Comparison of ENCODE assay signal across 16 cellular contexts in the genomic region with DNA sequence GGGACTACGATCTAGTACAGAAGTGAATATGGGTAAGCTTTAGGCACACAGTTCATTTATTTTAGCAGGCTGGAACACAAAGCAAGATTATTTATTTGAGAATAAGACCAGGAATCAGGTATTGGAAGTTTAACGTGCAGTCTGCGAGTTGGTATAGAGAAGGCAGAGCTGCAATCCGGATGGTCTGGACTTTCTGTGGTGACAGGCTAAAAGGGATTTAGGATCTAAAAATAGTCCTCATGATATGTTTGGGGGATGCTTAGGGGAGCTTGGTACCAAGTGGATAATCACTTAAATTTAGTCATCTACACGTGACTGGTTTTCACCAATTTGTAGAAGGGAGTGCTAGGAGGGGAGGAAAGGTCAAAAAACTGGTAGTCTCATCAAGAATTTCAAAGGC.
DNase-seq lines count a peak whose midpoint lies in the region; TF ChIP-seq lines count a peak whose summit lies in the region.
"Had no signal": no experiment of that assay in that cellular context is flagged by ENCODE, and none has a peak within 500 bp of the region (broad histone marks: within the 10 kb centered on the region; RNA-seq: fewer than 3 reads in every experiment).

No MANE protein-coding gene starts in this region.

- DNase-seq in cardiac muscle cell (ENCODE audit: low read depth in 1 of 2, low spot score in 1 of 2) (peak in 1 of 2 donors; percentile 5), cardiac septum (ENCODE audit: low spot score) (no peak), NCI-H82 (lab: John Stamatoyannopoulos, UW) (peak; percentile 47), retinal pigment epithelial cell (ENCODE audit: low read depth) (peak; percentile 41), brain microvascular endothelial cell (no peak), T1000 (lab: John Stamatoyannopoulos, UW) (no peak)
- DNase-seq in activated T-helper 1 cell treated with anti-CD3 and anti-CD28 coated beads, Interleukin-12 subunit alpha, Interleukin-12 subunit beta, Interleukin-2, Interleukin-4 antibody, amounts not matched to agents 30 ng/mL and 10 ng/mL and 1 ng/mL, durations not matched to agents 14 hours and 24 hours and 36 hours (ENCODE audit: low spot score) = no peak
- DNase-seq in stimulated activated CD4-positive, alpha-beta T cell treated with anti-CD3 and anti-CD28 coated beads, Interleukin-4, amount 100 ng/mL, for 24 hours = no peak
- DNase-seq: ACHN; Calu3; CD4-positive, CD25-positive, alpha-beta regulatory T cell; DMS 273 treated with DMSO at 0.1 percent for 48 hours; GOT3; H9 had no signal

- H3K27ac ChIP-seq in cardiac muscle cell (peak overlapping the region; percentile 41), brain microvascular endothelial cell (no peak overlapping the region)
- H3K27ac ChIP-seq: BLaER1 treated with 17β-estradiol and CSF1 and Interleukin-3, amounts not matched to agents 10 nM and 100 nM had no signal

- H3K9me3 ChIP-seq in cardiac muscle cell (ENCODE audit: low read depth) = no peaks in the 10 kb centered on the region
- H3K9me3 ChIP-seq: BLaER1 treated with 17β-estradiol and CSF1 and Interleukin-3, amounts not matched to agents 10 nM and 100 nM had no signal

- no peaks in the 10 kb centered on the region for H3K27me3 Mint-ChIP-seq in activated T-helper 1 cell treated with anti-CD3 and anti-CD28 coated beads, Interleukin-12 subunit alpha, Interleukin-12 subunit beta, Interleukin-2, Interleukin-4 antibody, amounts not matched to agents 30 ng/mL and 10 ng/mL and 1 ng/mL, durations not matched to agents 14 hours and 24 hours and 36 hours (ENCODE audit: insufficient read depth)
- H3K27me3 Mint-ChIP-seq: CD4-positive, CD25-positive, alpha-beta regulatory T cell had no signal

- H3K9me3 Mint-ChIP-seq in activated T-helper 1 cell treated with anti-CD3 and anti-CD28 coated beads, Interleukin-12 subunit alpha, Interleukin-12 subunit beta, Interleukin-2, Interleukin-4 antibody, amounts not matched to agents 30 ng/mL and 10 ng/mL and 1 ng/mL, durations not matched to agents 14 hours and 24 hours and 36 hours = no peaks in the 10 kb centered on the region
- H3K9me3 Mint-ChIP-seq: CD4-positive, CD25-positive, alpha-beta regulatory T cell; H9 had no signal

- no peaks in the 10 kb centered on the region for H3K4me1 Mint-ChIP-seq in activated T-helper 1 cell treated with anti-CD3 and anti-CD28 coated beads, Interleukin-12 subunit alpha, Interleukin-12 subunit beta, Interleukin-2, Interleukin-4 antibody, amounts not matched to agents 30 ng/mL and 10 ng/mL and 1 ng/mL, durations not matched to agents 14 hours and 24 hours and 36 hours (ENCODE audit: low read depth)

- no peak overlapping the region for H3K4me3 Mint-ChIP-seq in activated T-helper 1 cell treated with anti-CD3 and anti-CD28 coated beads, Interleukin-12 subunit alpha, Interleukin-12 subunit beta, Interleukin-2, Interleukin-4 antibody, amounts not matched to agents 30 ng/mL and 10 ng/mL and 1 ng/mL, durations not matched to agents 14 hours and 24 hours and 36 hours
- H3K4me3 Mint-ChIP-seq: CD4-positive, CD25-positive, alpha-beta regulatory T cell; H9 had no signal

- no peak for TF ChIP-seq CTCF in cardiac muscle cell (IDR thresholded peaks at IDR 0.05; ENCODE audit: low read depth, low read length)
- no peak for TF ChIP-seq CTCF in retinal pigment epithelial cell (conservative IDR thresholded peaks at IDR 0.05; ENCODE audit: low read depth, low read length)
- no peak for TF ChIP-seq CTCF in brain microvascular endothelial cell (IDR thresholded peaks at IDR 0.05; ENCODE audit: low read depth, low read length, missing control alignments)

- peaks cover 7% of the 10 kb centered on the region for H3K36me3 Mint-ChIP-seq in activated T-helper 1 cell treated with anti-CD3 and anti-CD28 coated beads, Interleukin-12 subunit alpha, Interleukin-12 subunit beta, Interleukin-2, Interleukin-4 antibody, amounts not matched to agents 30 ng/mL and 10 ng/mL and 1 ng/mL, durations not matched to agents 14 hours and 24 hours and 36 hours (ENCODE audit: low read depth)

- H3K27me3 ChIP-seq in cardiac muscle cell = no peaks in the 10 kb centered on the region
- H3K27me3 ChIP-seq in brain microvascular endothelial cell (replicated peaks) = no peaks in the 10 kb centered on the region
- H3K27me3 ChIP-seq: BLaER1 treated with 17β-estradiol and CSF1 and Interleukin-3, amounts not matched to agents 10 nM and 100 nM had no signal

- in situ Hi-C loops in brain microvascular endothelial cell (cut with HindIII; ENCODE audit: low pct_ligation_motif_present, low sequenced_read_pairs) = no loop called here

- intact Hi-C loops in cardiac septum (cut with DNase I) = no loop called here
- intact Hi-C loops in activated T-helper 1 cell treated with anti-CD3 and anti-CD28 coated beads, Interleukin-12 subunit alpha, Interleukin-12 subunit beta, Interleukin-2, Interleukin-4 antibody, amounts not matched to agents 30 ng/mL and 10 ng/mL and 1 ng/mL, durations not matched to agents 14 hours and 24 hours and 36 hours (cut with micrococcal nuclease) = no loop called here

- peak overlapping the region; percentile 15 for H3K27ac Mint-ChIP-seq in activated T-helper 1 cell treated with anti-CD3 and anti-CD28 coated beads, Interleukin-12 subunit alpha, Interleukin-12 subunit beta, Interleukin-2, Interleukin-4 antibody, amounts not matched to agents 30 ng/mL and 10 ng/mL and 1 ng/mL, durations not matched to agents 14 hours and 24 hours and 36 hours

- H3K4me1 ChIP-seq in cardiac muscle cell (ENCODE audit: low read depth) = peaks cover 16% of the 10 kb centered on the region

- H3K36me3 ChIP-seq in cardiac muscle cell (no peaks in the 10 kb centered on the region), brain microvascular endothelial cell (replicated peaks) (peaks cover 16% of the 10 kb centered on the region)

- H3K4me3 ChIP-seq in cardiac muscle cell (no peak overlapping the region), retinal pigment epithelial cell (ENCODE audit: low read length) (no peak overlapping the region), brain microvascular endothelial cell (ENCODE audit: low read depth, low read length) (no peak overlapping the region)
- H3K4me3 ChIP-seq: BLaER1 treated with 17β-estradiol and CSF1 and Interleukin-3, amounts not matched to agents 10 nM and 100 nM; GM12878 had no signal

Comparison
In these comparisons a context has a peak if more than half of its experiments do, and no peak if none do; other contexts are left out.
1. DNase-seq: peak in NCI-H82 (single experiment) and retinal pigment epithelial cell (single experiment); none in cardiac septum (single experiment), activated T-helper 1 cell treated with anti-CD3 and anti-CD28 coated beads, Interleukin-12 subunit alpha, Interleukin-12 subunit beta, Interleukin-2, Interleukin-4 antibody, amounts not matched to agents 30 ng/mL and 10 ng/mL and 1 ng/mL, durations not matched to agents 14 hours and 24 hours and 36 hours (single experiment), brain microvascular endothelial cell (single experiment), stimulated activated CD4-positive, alpha-beta T cell treated with anti-CD3 and anti-CD28 coated beads, Interleukin-4, amount 100 ng/mL, for 24 hours (single experiment) and T1000 (single experiment).